Comparison of ENCODE assay signal across 10 cellular contexts in the genomic region with DNA sequence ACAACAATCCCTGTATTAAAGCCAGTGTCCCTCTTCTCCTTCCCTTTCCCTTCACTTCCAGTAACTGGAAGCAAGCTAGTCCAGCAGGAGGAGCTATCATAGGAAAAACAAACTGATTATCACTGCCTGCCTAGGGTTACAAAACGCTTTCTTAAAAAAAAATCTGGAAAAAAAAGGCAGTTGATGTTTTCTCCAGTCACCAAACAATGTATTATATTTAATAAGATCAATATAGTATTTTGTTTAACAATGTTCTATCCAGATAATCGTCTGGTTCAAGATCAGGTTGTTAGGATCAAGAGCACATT.
A peak's percentile ranks its signal among the peaks of the same experiment; 100 is the strongest.
DNase-seq lines count a peak whose midpoint lies in the region; ATAC-seq and TF ChIP-seq lines count a peak whose summit lies in the region.
"Had no signal": no experiment of that assay in that cellular context is flagged by ENCODE, and none has a peak within 500 bp of the region (broad histone marks: within the 10 kb centered on the region; RNA-seq: fewer than 3 reads in every experiment).

No MANE protein-coding gene starts in this region.

- H3K27ac Mint-ChIP-seq in neural progenitor cell, result no peak overlapping the region

- ATAC-seq in GM21528 (IDR thresholded peaks at IDR 0.05; ENCODE audit: low FRiP score, unreplicated experiment) (no peak), HG02970 (IDR thresholded peaks at IDR 0.05; ENCODE audit: low FRiP score, unreplicated experiment) (no peak)

- no peaks in the 10 kb centered on the region for H3K9me3 Mint-ChIP-seq in neural progenitor cell
- H3K9me3 Mint-ChIP-seq: stimulated activated naive CD8-positive, alpha-beta T cell treated with anti-CD3 and anti-CD28 coated beads, Interleukin-15, Interleukin-2, amounts not matched to agents 100 ng/mL and 50 ng/mL, for 24 hours had no signal

- TF ChIP-seq CTCF in C4-2B (conservative IDR thresholded peaks at IDR 0.05) (peak; percentile 54), epithelial cell of proximal tubule (conservative IDR thresholded peaks at IDR 0.05; ENCODE audit: low read depth, low read length) (peak; percentile 69), neural progenitor cell (IDR thresholded peaks at IDR 0.05) (peak; percentile 58)

- no peaks in the 10 kb centered on the region for H3K27me3 Mint-ChIP-seq in neural progenitor cell (ENCODE audit: insufficient read depth, low read depth)
- H3K27me3 Mint-ChIP-seq: activated naive CD8-positive, alpha-beta T cell; stimulated activated naive CD8-positive, alpha-beta T cell treated with anti-CD3 and anti-CD28 coated beads, Interleukin-15, Interleukin-2, amounts not matched to agents 100 ng/mL and 50 ng/mL, for 24 hours had no signal

- peaks cover 21% of the 10 kb centered on the region for H3K36me3 ChIP-seq in neural progenitor cell

- no peak overlapping the region for H2AFZ ChIP-seq in neural progenitor cell (replicated peaks)

- H3K27me3 ChIP-seq in neural progenitor cell, result no peaks in the 10 kb centered on the region

- H4K20me1 ChIP-seq in neural progenitor cell (ENCODE audit: low read depth), result no peaks in the 10 kb centered on the region

- no peaks in the 10 kb centered on the region for H3K79me2 ChIP-seq in neural progenitor cell (ENCODE audit: low read depth)

- H3K4me1 ChIP-seq in neural progenitor cell, result no peaks in the 10 kb centered on the region

- H3K36me3 Mint-ChIP-seq in neural progenitor cell, result peaks cover 32% of the 10 kb centered on the region

- H3K4me3 ChIP-seq in epithelial cell of proximal tubule (ENCODE audit: low read depth, low read length), result no peak overlapping the region
- H3K4me3 ChIP-seq in neural progenitor cell, result no peak overlapping the region

- no peak overlapping the region for H3K4me2 ChIP-seq in neural progenitor cell

- no peak overlapping the region for H3K9ac ChIP-seq in neural progenitor cell

- DNase-seq in NCI-H748 treated with DMSO at 0.1 percent for 48 hours (lab: John Stamatoyannopoulos, UW), result peak; percentile 26
- DNase-seq in epithelial cell of proximal tubule (ENCODE audit: low read depth), result no peak
- peak; percentile 44 for DNase-seq in neural progenitor cell (ENCODE audit: low spot score)
- no peak for DNase-seq in stimulated activated CD4-positive, alpha-beta T cell treated with anti-CD3 and anti-CD28 coated beads, Interleukin-12 subunit alpha, Interleukin-12 subunit beta, amount 100 ng/mL, for 4 hours
- no peak for DNase-seq in iPS-NIHi11 (ENCODE audit: low spot score)

- H3F3A ChIP-seq in neural progenitor cell (ENCODE audit: low read depth), result peaks cover 4% of the 10 kb centered on the region

- peaks cover 5% of the 10 kb centered on the region for H3K4me1 Mint-ChIP-seq in neural progenitor cell

- no peak overlapping the region for H3K4me3 Mint-ChIP-seq in neural progenitor cell
- H3K4me3 Mint-ChIP-seq: activated naive CD8-positive, alpha-beta T cell; stimulated activated naive CD8-positive, alpha-beta T cell treated with anti-CD3 and anti-CD28 coated beads, Interleukin-15, Interleukin-2, amounts not matched to agents 100 ng/mL and 50 ng/mL, for 24 hours had no signal

- no peaks in the 10 kb centered on the region for H3K9me3 ChIP-seq in neural progenitor cell (ENCODE audit: low read depth)

- H3K27ac ChIP-seq in C4-2B (no peak overlapping the region), neural progenitor cell (no peak overlapping the region)

Comparison
In these comparisons a context has a peak if more than half of its experiments do, and no peak if none do; other contexts are left out.
1. DNase-seq: peak in NCI-H748 treated with DMSO at 0.1 percent for 48 hours (single experiment) and neural progenitor cell (single experiment); none in epithelial cell of proximal tubule (single experiment), stimulated activated CD4-positive, alpha-beta T cell treated with anti-CD3 and anti-CD28 coated beads, Interleukin-12 subunit alpha, Interleukin-12 subunit beta, amount 100 ng/mL, for 4 hours (single experiment) and iPS-NIHi11 (single experiment).
2. Peak in every context shown above with its lines, with median percentiles within 50 percentile points of each other: CTCF ChIP-seq.